In the genomic region with DNA sequence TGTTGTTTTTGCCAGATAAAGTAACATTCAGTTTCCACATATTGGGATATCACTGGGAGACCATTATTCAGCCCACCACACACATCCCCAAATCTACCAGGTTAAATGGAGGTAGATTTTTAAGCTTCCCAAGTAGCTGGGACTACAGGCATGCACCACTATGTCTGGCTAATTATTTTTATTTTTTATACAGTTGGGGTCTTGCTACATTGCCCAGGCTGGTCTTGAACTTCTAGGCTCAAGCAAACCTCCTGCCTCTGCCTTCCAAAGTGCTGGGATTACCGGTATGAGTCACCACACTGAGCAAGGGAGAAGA, we compare ENCODE assay signal across 11 cellular contexts.
DNase-seq lines count a peak whose midpoint lies in the region; ATAC-seq and TF ChIP-seq lines count a peak whose summit lies in the region.
"Had no signal": no experiment of that assay in that cellular context is flagged by ENCODE, and none has a peak within 500 bp of the region (broad histone marks: within the 10 kb centered on the region; RNA-seq: fewer than 3 reads in every experiment).

No MANE protein-coding gene starts in this region.

- peaks cover 39% of the 10 kb centered on the region for H3K4me1 Mint-ChIP-seq in activated T-cell treated with anti-CD3 and anti-CD28 coated beads, Interleukin-2, amount 50 U/mL, for 24 hours (ENCODE audit: low read depth)

- H3K27me3 ChIP-seq in lower lobe of right lung (ENCODE audit: low read depth) (no peaks in the 10 kb centered on the region), thymus (ENCODE audit: control insufficient read depth, insufficient read depth) (no peaks in the 10 kb centered on the region)

- H3K4me3 Mint-ChIP-seq in activated T-cell treated with anti-CD3 and anti-CD28 coated beads, Interleukin-2, amount 50 U/mL, for 24 hours, result peak overlapping the region; percentile 2
- H3K4me3 Mint-ChIP-seq: neural crest cell had no signal

- WGBS in adipose tissue, 3 donors, result 21 to 93% (median 22%) methylated on average over 1 of the region's 1 CpG
- 91% methylated on average over 1 of the region's 1 CpG for WGBS in thymus

- H3K4me1 ChIP-seq in lower lobe of right lung (peaks cover 71% of the 10 kb centered on the region), thymus (ENCODE audit: control insufficient read depth, insufficient read depth, low read length) (peaks cover 10% of the 10 kb centered on the region)

- H3K36me3 ChIP-seq in lower lobe of right lung, result no peaks in the 10 kb centered on the region
- no peaks in the 10 kb centered on the region for H3K36me3 ChIP-seq in thymus (ENCODE audit: control insufficient read depth, insufficient read depth)

- H3K9me3 Mint-ChIP-seq in activated T-cell treated with anti-CD3 and anti-CD28 coated beads, Interleukin-2, amount 50 U/mL, for 24 hours, result no peaks in the 10 kb centered on the region
- H3K9me3 Mint-ChIP-seq: neural crest cell had no signal

- H3K27ac ChIP-seq in adipose tissue (ENCODE audit: low read depth, low read length), result peak overlapping the region; percentile 64
- peak overlapping the region; percentile 97 for H3K27ac ChIP-seq in lower lobe of right lung
- H3K27ac ChIP-seq in thymus (ENCODE audit: low read depth), result peak overlapping the region; percentile 36
- H3K27ac ChIP-seq: VCaP had no signal

- peaks cover 5% of the 10 kb centered on the region for H3K36me3 Mint-ChIP-seq in activated T-cell treated with anti-CD3 and anti-CD28 coated beads, Interleukin-2, amount 50 U/mL, for 24 hours (ENCODE audit: low read depth)

- TF ChIP-seq CTCF in lower lobe of right lung (IDR thresholded peaks at IDR 0.05), result no peak

- intact Hi-C loops in lower lobe of right lung (cut with DNase I), result loop anchor here (10.0 kb wide), 1 partner anchor 111 kb away; no protein-coding TSS in a partner anchor

- H3K27me3 Mint-ChIP-seq in activated T-cell treated with anti-CD3 and anti-CD28 coated beads, Interleukin-2, amount 50 U/mL, for 24 hours, result no peaks in the 10 kb centered on the region

- no peak for ATAC-seq in lower lobe of right lung

- H3K4me3 ChIP-seq in lower lobe of right lung (no peak overlapping the region), thymus (ENCODE audit: low read length) (no peak overlapping the region)

- peak overlapping the region; percentile 90 for H3K27ac Mint-ChIP-seq in activated T-cell treated with anti-CD3 and anti-CD28 coated beads, Interleukin-2, amount 50 U/mL, for 24 hours

- DNase-seq in activated T-cell treated with anti-CD3 and anti-CD28 coated beads, Interleukin-2, amount 50 U/mL, for 24 hours, result no peak
- no peak for DNase-seq in activated T-cell treated with anti-CD3 and anti-CD28 coated beads, Interleukin-2, amount 50 U/mL, for 1 hour
- DNase-seq in lower lobe of right lung (no peak), middle frontal gyrus (ENCODE audit: extremely low spot score, low spot score) (no peak), superior temporal gyrus (ENCODE audit: extremely low spot score) (no peak), OCI-M2 (lab: John Stamatoyannopoulos, UW; ENCODE audit: unreplicated experiment) (no peak)
- DNase-seq: glutamatergic neuron had no signal

- H3K9me3 ChIP-seq in lower lobe of right lung, result no peaks in the 10 kb centered on the region
- H3K9me3 ChIP-seq in thymus (ENCODE audit: control insufficient read depth), result no peaks in the 10 kb centered on the region

Comparison
In these comparisons a context has a peak if more than half of its experiments do, and no peak if none do; other contexts are left out.
1. H3K27ac ChIP-seq: peak in every context shown above with its lines; median percentile 97 in lower lobe of right lung; 64 in adipose tissue; 36 in thymus.